In the genomic region with DNA sequence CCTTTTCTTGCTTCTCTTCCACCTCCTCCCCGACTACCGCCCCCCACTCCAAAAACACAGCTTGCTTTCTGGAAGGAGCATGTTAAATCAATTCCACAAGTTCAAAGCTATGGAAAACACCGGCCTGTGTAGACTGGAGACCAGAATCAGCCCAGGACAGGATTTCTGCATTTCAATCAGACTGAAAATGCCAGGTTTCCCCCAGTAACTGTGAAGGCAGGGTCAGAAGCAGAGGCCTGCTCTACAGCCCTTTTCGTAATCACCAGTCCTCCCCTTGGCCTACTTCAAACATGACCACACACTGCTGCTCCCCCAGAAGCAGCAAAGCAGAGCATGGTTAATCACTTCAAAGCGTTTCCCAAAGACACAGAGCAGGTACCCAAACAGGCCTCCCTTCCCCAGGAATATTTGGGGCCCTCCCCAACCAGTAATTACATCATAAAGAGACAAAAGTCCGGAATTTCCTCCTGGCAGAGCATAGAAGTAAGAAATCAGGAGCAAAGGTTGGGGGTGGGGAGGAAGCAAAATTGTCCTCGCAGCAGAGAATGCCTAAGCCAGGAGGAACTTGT, we compare ENCODE assay signal across 8 cellular contexts.
DNase-seq lines count a peak whose midpoint lies in the region; ATAC-seq and TF ChIP-seq lines count a peak whose summit lies in the region.

No MANE protein-coding gene starts in this region.

- no peak for DNase-seq in activated naive CD4-positive, alpha-beta T cell treated with anti-CD3 and anti-CD28 coated beads, Interleukin-2, amount 10 ng/mL, durations not matched to agents 7 days and 5 days
- DNase-seq in activated naive CD4-positive, alpha-beta T cell treated with anti-CD3 and anti-CD28 coated beads, Interleukin-2, amount 50 U/mL, for 16 hours: no peak
- DNase-seq in astrocyte of the cerebellum (ENCODE audit: low read depth): no peak
- peak; percentile 50 for DNase-seq in iPS-NIHi11 (ENCODE audit: low spot score)
- DNase-seq in stimulated activated naive CD8-positive, alpha-beta T cell treated with anti-CD3 and anti-CD28 coated beads, Interleukin-15, amount 100 ng/mL, for 72 hours: no peak
- DNase-seq in NK-92 (lab: John Stamatoyannopoulos, UW; ENCODE audit: unreplicated experiment): no peak
- no peak for DNase-seq in activated effector memory CD4-positive, alpha-beta T cell treated with anti-CD3 and anti-CD28 coated beads, Interleukin-2, amount 50 U/mL, for 16 hours

- H3K4me3 Mint-ChIP-seq in activated naive CD4-positive, alpha-beta T cell treated with anti-CD3 and anti-CD28 coated beads, Interleukin-2, amount 10 ng/mL, durations not matched to agents 7 days and 5 days: no peak overlapping the region
- H3K4me3 Mint-ChIP-seq in stimulated activated naive CD8-positive, alpha-beta T cell treated with anti-CD3 and anti-CD28 coated beads, Interleukin-15, amount 100 ng/mL, for 72 hours: peak overlapping the region; percentile 58 to 82

- TF ChIP-seq CTCF in astrocyte of the cerebellum (IDR thresholded peaks at IDR 0.05; ENCODE audit: low read depth, low read length, missing control alignments): no peak

- H3K27me3 Mint-ChIP-seq in activated naive CD4-positive, alpha-beta T cell treated with anti-CD3 and anti-CD28 coated beads, Interleukin-2, amount 10 ng/mL, durations not matched to agents 7 days and 5 days: no peaks in the 10 kb centered on the region
- no peaks in the 10 kb centered on the region for H3K27me3 Mint-ChIP-seq in stimulated activated naive CD8-positive, alpha-beta T cell treated with anti-CD3 and anti-CD28 coated beads, Interleukin-15, amount 100 ng/mL, for 72 hours

- peak overlapping the region; percentile 11 for H3K4me3 ChIP-seq in astrocyte of the cerebellum (ENCODE audit: low read depth, low read length)

- H3K27ac Mint-ChIP-seq in activated naive CD4-positive, alpha-beta T cell treated with anti-CD3 and anti-CD28 coated beads, Interleukin-2, amount 10 ng/mL, durations not matched to agents 7 days and 5 days: peak overlapping the region; percentile 86
- H3K27ac Mint-ChIP-seq in stimulated activated naive CD8-positive, alpha-beta T cell treated with anti-CD3 and anti-CD28 coated beads, Interleukin-15, amount 100 ng/mL, for 72 hours: peak overlapping the region; percentile 85 to 89

- peaks cover 78% of the 10 kb centered on the region for H3K4me1 Mint-ChIP-seq in activated naive CD4-positive, alpha-beta T cell treated with anti-CD3 and anti-CD28 coated beads, Interleukin-2, amount 10 ng/mL, durations not matched to agents 7 days and 5 days
- peaks cover 80% of the 10 kb centered on the region for H3K4me1 Mint-ChIP-seq in stimulated activated naive CD8-positive, alpha-beta T cell treated with anti-CD3 and anti-CD28 coated beads, Interleukin-15, amount 100 ng/mL, for 72 hours

- H3K9me3 Mint-ChIP-seq in activated naive CD4-positive, alpha-beta T cell treated with anti-CD3 and anti-CD28 coated beads, Interleukin-2, amount 10 ng/mL, durations not matched to agents 7 days and 5 days: no peaks in the 10 kb centered on the region
- no peaks in the 10 kb centered on the region for H3K9me3 Mint-ChIP-seq in stimulated activated naive CD8-positive, alpha-beta T cell treated with anti-CD3 and anti-CD28 coated beads, Interleukin-15, amount 100 ng/mL, for 72 hours

- in situ Hi-C loops in astrocyte of the cerebellum (cut with HindIII; ENCODE audit: low sequenced_read_pairs): loop anchor here (5.0 kb wide), 1 partner anchor 54 kb away; no protein-coding TSS in a partner anchor

- ATAC-seq in stimulated activated naive CD8-positive, alpha-beta T cell treated with anti-CD3 and anti-CD28 coated beads, Interleukin-15, amount 100 ng/mL, for 72 hours: no peak
- no peak for ATAC-seq in GM21381 (IDR thresholded peaks at IDR 0.05; ENCODE audit: unreplicated experiment)

- H3K36me3 Mint-ChIP-seq in activated naive CD4-positive, alpha-beta T cell treated with anti-CD3 and anti-CD28 coated beads, Interleukin-2, amount 10 ng/mL, durations not matched to agents 7 days and 5 days: peaks cover 24% of the 10 kb centered on the region

- CTCF ChIA-PET in activated naive CD4-positive, alpha-beta T cell treated with anti-CD3 and anti-CD28 coated beads, Interleukin-2, amount 10 ng/mL, durations not matched to agents 7 days and 5 days (lab: Charles Lee): interaction anchor here (1.2 to 1.9 kb wide), 2 partner anchors 44 to 66 kb away, joined by 4 to 5 read pairs; no protein-coding TSS in a partner anchor
